Comparison of ENCODE assay signal across 12 cellular contexts in genomic region chr11:57434640-57435546, GRCh38. TPM values are rescaled to one million over a fixed set of nuclear protein-coding genes. Genes with fewer than 3 reads are reported as not detected.
DNase-seq lines count a peak whose midpoint lies in the region; ATAC-seq and TF ChIP-seq lines count a peak whose summit lies in the region.
"Had no signal": no experiment of that assay in that cellular context is flagged by ENCODE, and none has a peak within 500 bp of the region (broad histone marks: within the 10 kb centered on the region; RNA-seq: fewer than 3 reads in every experiment).

No MANE protein-coding gene starts in this region.

- H3K4me3 ChIP-seq in BJ (ENCODE audit: low read depth, low read length): no peak overlapping the region
- no peak overlapping the region for H3K4me3 ChIP-seq in LNCaP clone FGC (ENCODE audit: low read depth, low read length)
- H3K4me3 ChIP-seq in mucosa of descending colon: no peak overlapping the region

- CTCF ChIA-PET in BJ (lab: Yijun Ruan, JAX): interaction anchor here (0.6 to 2.8 kb wide), 6 partner anchors 8 to 59 kb away, joined by 3 to 8 read pairs (median 3); no protein-coding TSS in a partner anchor

- POLR2A ChIA-PET in BJ (lab: Charles Lee): no interaction called here

- no peak overlapping the region for H3K27ac Mint-ChIP-seq in activated naive CD4-positive, alpha-beta T cell treated with anti-CD3 and anti-CD28 coated beads, Interleukin-2, amount 50 U/mL, for 72 hours

- no peaks in the 10 kb centered on the region for H3K9me3 ChIP-seq in mucosa of descending colon

- peak; percentile 89 for DNase-seq in BJ (ENCODE audit: low read depth)
- DNase-seq in LNCaP clone FGC (ENCODE audit: low read depth): peak; percentile 4
- DNase-seq in dedifferentiated amniotic fluid mesenchymal stem cell (ENCODE audit: extremely low spot score): peak; percentile 88
- no peak for DNase-seq in mucosa of descending colon
- DNase-seq in activated CD4-positive, CD25-positive, alpha-beta regulatory T cell (lab: John Stamatoyannopoulos, UW): no peak
- DNase-seq in NCI-H187 treated with DMSO at 0.1 percent for 48 hours (lab: John Stamatoyannopoulos, UW): no peak
- DNase-seq in NCI-H1092 treated with DMSO at 0.1 percent for 48 hours (lab: John Stamatoyannopoulos, UW): no peak
- DNase-seq in activated naive CD4-positive, alpha-beta T cell treated with anti-CD3 and anti-CD28 coated beads, Interleukin-2, amount 50 U/mL, for 72 hours (ENCODE audit: low spot score in 2 of 2): no peak
- DNase-seq: erythroblast; GDM1; stimulated activated naive CD4-positive, alpha-beta T cell had no signal

- TF ChIP-seq CTCF in BJ (IDR thresholded peaks at IDR 0.05; ENCODE audit: insufficient read depth, low read depth, low read length): no peak
- TF ChIP-seq CTCF in LNCaP clone FGC (IDR thresholded peaks at IDR 0.05; ENCODE audit: control insufficient read depth, extremely low read depth, insufficient read depth): no peak
- no peak for TF ChIP-seq CTCF in mucosa of descending colon (IDR thresholded peaks at IDR 0.05)

- H3K36me3 ChIP-seq in BJ (ENCODE audit: control insufficient read depth, insufficient read depth, low read length) (no peaks in the 10 kb centered on the region), mucosa of descending colon (ENCODE audit: low read depth) (no peaks in the 10 kb centered on the region)

- H3K4me1 ChIP-seq in mucosa of descending colon (ENCODE audit: low read depth): no peaks in the 10 kb centered on the region
- H3K4me1 ChIP-seq: parathyroid adenoma had no signal

- peak; percentile 37 for ATAC-seq in mucosa of descending colon
- no peak for ATAC-seq in activated naive CD4-positive, alpha-beta T cell treated with anti-CD3 and anti-CD28 coated beads, Interleukin-2, amount 50 U/mL, for 72 hours

- no peaks in the 10 kb centered on the region for H3K27me3 ChIP-seq in BJ (ENCODE audit: control insufficient read depth, insufficient read depth, low read length)

- no peaks in the 10 kb centered on the region for H3K9me3 Mint-ChIP-seq in activated naive CD4-positive, alpha-beta T cell treated with anti-CD3 and anti-CD28 coated beads, Interleukin-2, amount 50 U/mL, for 72 hours

- intact Hi-C loops in mucosa of descending colon (cut with DNase I, micrococcal nuclease): no loop called here

- no peaks in the 10 kb centered on the region for H3K36me3 Mint-ChIP-seq in activated naive CD4-positive, alpha-beta T cell treated with anti-CD3 and anti-CD28 coated beads, Interleukin-2, amount 50 U/mL, for 72 hours

RNA-seq across cellular contexts. Expression of gene SLC43A3, which starts 8.0 kb away (rescaled TPM):
- 16.7 and 26.7 TPM in 2 replicates for polyA plus RNA-seq in BJ (2011; rRNA removed)
- polyA minus RNA-seq in BJ (2011; rRNA and poly(A)+ RNA removed): 11.7 and 22.9 TPM in 2 replicates
- total RNA-seq in mucosa of descending colon: 10 to 100 TPM in 2 of 3 donors, 1 to 10 TPM in 1; 6.3 to 24.4 (median 16.9) TPM
- total RNA-seq in activated naive CD4-positive, alpha-beta T cell treated with anti-CD3 and anti-CD28 coated beads, Interleukin-2, amount 50 U/mL, for 72 hours: 100 to 1,000 TPM in 1 of 2 donors, 10 to 100 TPM in 1; 68.9 to 247 TPM

RNA-seq across cellular contexts. Expression of gene RTN4RL2, which starts 25.4 kb away (rescaled TPM):
- 0.10 and 0.43 TPM in 2 replicates for polyA plus RNA-seq in BJ (2011; rRNA removed)
- not detected in 2 replicates for polyA minus RNA-seq in BJ (2011; rRNA and poly(A)+ RNA removed)
- total RNA-seq in mucosa of descending colon: under 1 TPM; 0.38 to 0.73 (median 0.48) TPM
- total RNA-seq in activated naive CD4-positive, alpha-beta T cell treated with anti-CD3 and anti-CD28 coated beads, Interleukin-2, amount 50 U/mL, for 72 hours: 1 to 10 TPM in 1 of 2 donors, not detected in 1; 1.4 TPM

RNA-seq across cellular contexts. Expression of gene PRG2, which starts 44.4 kb away (rescaled TPM):
- polyA plus RNA-seq in BJ (2011; rRNA removed): not detected in 2 replicates
- not detected in 2 replicates for polyA minus RNA-seq in BJ (2011; rRNA and poly(A)+ RNA removed)
- under 1 TPM in 1 of 3 donors, not detected in 2; 0.24 TPM for total RNA-seq in mucosa of descending colon
- 1 to 10 TPM in 1 of 2 donors, under 1 TPM in 1; 0.97 to 2.4 TPM for total RNA-seq in activated naive CD4-positive, alpha-beta T cell treated with anti-CD3 and anti-CD28 coated beads, Interleukin-2, amount 50 U/mL, for 72 hours

RNA-seq across cellular contexts. Expression of gene PRG3, which starts 53.9 kb away (rescaled TPM):
- not detected in 2 replicates for polyA plus RNA-seq in BJ (2011; rRNA removed)
- not detected in 2 replicates for polyA minus RNA-seq in BJ (2011; rRNA and poly(A)+ RNA removed)
- not detected for total RNA-seq in mucosa of descending colon
- not detected for total RNA-seq in activated naive CD4-positive, alpha-beta T cell treated with anti-CD3 and anti-CD28 coated beads, Interleukin-2, amount 50 U/mL, for 72 hours

Comparison
In these comparisons a context has a peak if more than half of its experiments do, and no peak if none do; other contexts are left out.
1. DNase-seq: peak in BJ (single experiment), LNCaP clone FGC (single experiment) and dedifferentiated amniotic fluid mesenchymal stem cell (single experiment); none in mucosa of descending colon (0 of 3), activated CD4-positive, CD25-positive, alpha-beta regulatory T cell (0 of 4), NCI-H187 treated with DMSO at 0.1 percent for 48 hours (single experiment), NCI-H1092 treated with DMSO at 0.1 percent for 48 hours (single experiment) and activated naive CD4-positive, alpha-beta T cell treated with anti-CD3 and anti-CD28 coated beads, Interleukin-2, amount 50 U/mL, for 72 hours (0 of 2).